ENCODE assay signal across 8 cellular contexts in genomic region chr17:13024526-13025263, GRCh38. TPM values are rescaled to one million over a fixed set of nuclear protein-coding genes. Genes with fewer than 3 reads are reported as not detected.
A peak's percentile ranks its signal among the peaks of the same experiment; 100 is the strongest.
DNase-seq lines count a peak whose midpoint lies in the region; ATAC-seq and TF ChIP-seq lines count a peak whose summit lies in the region.

No MANE protein-coding gene starts in this region.

- no peak overlapping the region for H2AFZ ChIP-seq in mammary epithelial cell (ENCODE audit: low read depth, low read length)

- TF ChIP-seq CTCF in WI38 (IDR thresholded peaks at IDR 0.05; ENCODE audit: low read depth, low read length) (peak; percentile 99), mammary epithelial cell (conservative IDR thresholded peaks at IDR 0.05 in 1 of 2, IDR thresholded peaks at IDR 0.05 in 1 of 2; ENCODE audit: extremely low read depth in 1 of 2, insufficient read depth in 1 of 2, low read depth in 1 of 2, low read length in 2 of 2) (peak; percentile 79 to 97)

- CTCF ChIA-PET in mammary epithelial cell (lab: Charles Lee; ENCODE audit: low non-redundant PET) = no interaction called here

- no peak overlapping the region for H3K9ac ChIP-seq in mammary epithelial cell (ENCODE audit: insufficient read depth, low read length)

- H3K4me3 ChIP-seq in WI38 (ENCODE audit: low read depth, low read length) (peak overlapping the region; percentile 41), mammary epithelial cell (replicated peaks in 1 of 3; ENCODE audit: insufficient read depth in 1 of 3, low read depth in 2 of 3, low read length in 3 of 3) (no peak overlapping the region)

- no peaks in the 10 kb centered on the region for H3K36me3 ChIP-seq in mammary epithelial cell (ENCODE audit: insufficient read depth, low read length)

- in situ Hi-C loops in mammary epithelial cell (cut with MboI; ENCODE audit: low sequenced_read_pairs in 2 of 2) = loop anchor here (25.0 kb wide), 1 partner anchor 837 kb away; no protein-coding TSS in a partner anchor

- DNase-seq in NCI-H2196 (lab: John Stamatoyannopoulos, UW; ENCODE audit: unreplicated experiment) = peak; percentile 51
- DNase-seq in NCI-H2196 treated with DMSO at 0.1 percent for 48 hours (lab: John Stamatoyannopoulos, UW; ENCODE audit: unreplicated experiment) = no peak
- peak; percentile 40 for DNase-seq in MV-4-11 (lab: John Stamatoyannopoulos, UW)
- peak; percentile 35 for DNase-seq in mammary epithelial cell
- DNase-seq in kidney glomerular epithelial cell (lab: John Stamatoyannopoulos, UW) = peak; percentile 45
- DNase-seq in stimulated activated CD4-positive, alpha-beta T cell treated with anti-CD3 and anti-CD28 coated beads, Interleukin-2, amount 100 ng/mL, for 48 hours = peak; percentile 69 to 70

- dilution Hi-C loops in mammary epithelial cell (cut with HindIII; ENCODE audit: low sequenced_read_pairs) = no loop called here

- no peaks in the 10 kb centered on the region for H4K20me1 ChIP-seq in mammary epithelial cell (ENCODE audit: insufficient read depth, low read length)

- no peaks in the 10 kb centered on the region for H3K9me3 ChIP-seq in mammary epithelial cell (replicated peaks; ENCODE audit: insufficient read depth, low read length)

- no peaks in the 10 kb centered on the region for H3K79me2 ChIP-seq in mammary epithelial cell (ENCODE audit: insufficient read depth, low read length)

- H3K27me3 ChIP-seq in mammary epithelial cell (ENCODE audit: insufficient read depth, low read length) = peaks cover 2% of the 10 kb centered on the region

- H3K27ac ChIP-seq in mammary epithelial cell (ENCODE audit: insufficient read depth, low read depth, low read length) = no peak overlapping the region

- peak; percentile 80 for ATAC-seq in HG02571 (IDR thresholded peaks at IDR 0.05; ENCODE audit: unreplicated experiment)

- no TSS peak for BruUV-seq in mammary epithelial cell (replicated peaks; lab: Mats Ljungman, UMichigan)

- 37% methylated on average over 17 of the region's 19 CpGs for WGBS in mammary epithelial cell (ENCODE audit: low coverage, missing lambda C conversion rate)

- no peaks in the 10 kb centered on the region for H3K4me1 ChIP-seq in mammary epithelial cell (ENCODE audit: insufficient read depth, low read length)

- no peak overlapping the region for H3K4me2 ChIP-seq in mammary epithelial cell (ENCODE audit: insufficient read depth, low read depth, low read length)

- intact Hi-C loops in mammary epithelial cell (cut with micrococcal nuclease) = no loop called here

RNA-seq across cellular contexts. Expression of gene ELAC2, which starts 6.9 kb away (rescaled TPM):
- 100 to 1,000 TPM in 1 of 2 donors, 10 to 100 TPM in 1; 69.9 to 107 TPM for total RNA-seq in mammary epithelial cell
- polyA plus RNA-seq in mammary epithelial cell = 88.5 TPM
- 142 TPM for polyA minus RNA-seq in mammary epithelial cell
